In the genomic region with DNA sequence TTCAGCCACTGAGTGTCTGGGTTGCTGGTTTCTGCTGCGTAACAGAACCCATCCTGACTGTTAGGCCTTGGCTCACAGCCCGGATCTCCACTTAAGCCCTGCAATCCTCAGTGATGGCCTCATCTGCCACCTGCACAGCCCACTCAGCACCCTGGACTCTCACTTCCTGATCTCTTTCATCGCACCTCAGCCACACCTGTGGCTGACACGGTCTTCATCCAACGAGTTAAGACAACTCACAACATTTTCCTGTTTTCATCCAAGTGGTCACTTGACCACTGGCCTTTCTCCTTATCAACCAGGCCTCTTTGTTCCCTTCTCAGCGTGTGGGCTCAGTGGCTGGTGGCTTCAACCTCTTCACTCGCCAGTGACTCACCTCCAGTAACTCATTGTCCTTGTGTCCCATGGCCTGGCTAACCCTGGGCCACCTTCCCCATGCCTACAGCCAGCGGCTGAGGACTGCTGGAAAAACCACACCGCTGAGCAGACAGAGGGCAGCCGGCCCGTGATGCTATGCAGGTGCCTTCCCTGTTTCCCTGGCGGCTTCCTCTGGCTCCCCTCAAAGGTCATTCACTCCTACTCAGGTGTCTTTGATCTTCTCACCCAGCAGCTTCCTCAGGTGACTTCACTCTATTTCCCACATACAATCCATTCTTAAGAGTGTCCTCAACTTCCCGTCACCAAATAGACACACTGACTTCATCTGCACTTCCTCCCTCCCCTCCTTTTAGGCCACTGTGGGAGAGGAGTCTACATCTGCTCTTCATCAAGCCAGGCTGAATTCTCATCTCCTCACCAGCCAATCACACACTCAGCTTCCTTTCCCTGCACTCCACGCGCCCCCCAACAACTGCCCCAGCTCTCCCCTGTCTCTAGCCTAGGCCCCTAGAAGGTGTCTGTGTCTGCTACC, we compare ENCODE assay signal across 11 cellular contexts. TPM values are rescaled to one million over a fixed set of nuclear protein-coding genes. Genes with fewer than 3 reads are reported as not detected.
A peak's percentile ranks its signal among the peaks of the same experiment; 100 is the strongest.
DNase-seq lines count a peak whose midpoint lies in the region; ATAC-seq and TF ChIP-seq lines count a peak whose summit lies in the region.
"Had no signal": no experiment of that assay in that cellular context is flagged by ENCODE, and none has a peak within 500 bp of the region (broad histone marks: within the 10 kb centered on the region; RNA-seq: fewer than 3 reads in every experiment).

No MANE protein-coding gene starts in this region.

- H3K9me3 Mint-ChIP-seq in activated naive CD4-positive, alpha-beta T cell treated with anti-CD3 and anti-CD28 coated beads, Interleukin-2, amount 50 U/mL, for 72 hours: no peaks in the 10 kb centered on the region
- H3K9me3 Mint-ChIP-seq in stimulated activated memory B cell treated with anti-CD40 and anti-IgM and Interleukin-4, amounts not matched to agents 10 μg/mL and 1 μg/mL and 100 μg/mL, for 72 hours: no peaks in the 10 kb centered on the region

- no peaks in the 10 kb centered on the region for H3K27me3 Mint-ChIP-seq in stimulated activated memory B cell treated with anti-CD40 and anti-IgM and Interleukin-4, amounts not matched to agents 10 μg/mL and 1 μg/mL and 100 μg/mL, for 72 hours

- no peak for TF ChIP-seq POLR2A in erythroblast (IDR thresholded peaks at IDR 0.05; ENCODE audit: low read length)

- H3K27ac Mint-ChIP-seq in activated naive CD4-positive, alpha-beta T cell treated with anti-CD3 and anti-CD28 coated beads, Interleukin-2, amount 50 U/mL, for 72 hours: peak overlapping the region; percentile 45 to 53
- H3K27ac Mint-ChIP-seq in stimulated activated memory B cell treated with anti-CD40 and anti-IgM and Interleukin-4, amounts not matched to agents 10 μg/mL and 1 μg/mL and 100 μg/mL, for 72 hours: peak overlapping the region; percentile 29

- H3K36me3 Mint-ChIP-seq in activated naive CD4-positive, alpha-beta T cell treated with anti-CD3 and anti-CD28 coated beads, Interleukin-2, amount 50 U/mL, for 72 hours: no peaks in the 10 kb centered on the region
- H3K36me3 Mint-ChIP-seq in stimulated activated memory B cell treated with anti-CD40 and anti-IgM and Interleukin-4, amounts not matched to agents 10 μg/mL and 1 μg/mL and 100 μg/mL, for 72 hours: no peaks in the 10 kb centered on the region

- DNase-seq in activated naive CD4-positive, alpha-beta T cell treated with anti-CD3 and anti-CD28 coated beads, Interleukin-2, amount 50 U/mL, for 72 hours (ENCODE audit: low spot score in 2 of 2): no peak
- no peak for DNase-seq in activated naive CD4-positive, alpha-beta T cell treated with Interleukin-2 at 50 U/mL for 16 hours
- DNase-seq in NCI-H82 (lab: John Stamatoyannopoulos, UW) (peak; percentile 84), dermis blood vessel endothelial cell (peak; percentile 47), sciatic nerve (ENCODE audit: low spot score) (no peak), erythroblast (lab: John Stamatoyannopoulos, UW) (no peak), pons (ENCODE audit: low spot score) (no peak)
- DNase-seq: caudate nucleus, spleen, transverse colon had no signal

- intact Hi-C loops in sciatic nerve (cut with DNase I): no loop called here

- peak in 1 of 2 donors; percentile 70 for ATAC-seq in activated naive CD4-positive, alpha-beta T cell treated with anti-CD3 and anti-CD28 coated beads, Interleukin-2, amount 50 U/mL, for 72 hours
- peak; percentile 45 for ATAC-seq in stimulated activated memory B cell treated with anti-CD40 and anti-IgM and Interleukin-4, amounts not matched to agents 10 μg/mL and 1 μg/mL and 100 μg/mL, for 72 hours
- no peak for ATAC-seq in sciatic nerve

- H3K4me1 Mint-ChIP-seq in stimulated activated memory B cell treated with anti-CD40 and anti-IgM and Interleukin-4, amounts not matched to agents 10 μg/mL and 1 μg/mL and 100 μg/mL, for 72 hours: peaks cover 21% of the 10 kb centered on the region

- H3K4me3 Mint-ChIP-seq in stimulated activated memory B cell treated with anti-CD40 and anti-IgM and Interleukin-4, amounts not matched to agents 10 μg/mL and 1 μg/mL and 100 μg/mL, for 72 hours: no peak overlapping the region

RNA-seq across cellular contexts. Expression of gene EDN2, which starts 19.9 kb away (rescaled TPM):
- total RNA-seq in activated naive CD4-positive, alpha-beta T cell treated with anti-CD3 and anti-CD28 coated beads, Interleukin-2, amount 50 U/mL, for 72 hours: not detected
- 0.17 TPM in 1 of 2 replicates, not detected in the other for total RNA-seq in dermis blood vessel endothelial cell
- total RNA-seq in sciatic nerve: not detected
- total RNA-seq: spleen had no signal

Comparison
In these comparisons a context has a peak if more than half of its experiments do, and no peak if none do; other contexts are left out.
1. DNase-seq: peak in NCI-H82 (single experiment) and dermis blood vessel endothelial cell (single experiment); none in activated naive CD4-positive, alpha-beta T cell treated with anti-CD3 and anti-CD28 coated beads, Interleukin-2, amount 50 U/mL, for 72 hours (0 of 2), activated naive CD4-positive, alpha-beta T cell treated with Interleukin-2 at 50 U/mL for 16 hours (single experiment), sciatic nerve (single experiment), erythroblast (0 of 2) and pons (single experiment).